1 cellular context compared by ENCODE assay signal in genomic region chr5:89445106-89445745, GRCh38.
TF ChIP-seq lines count a peak whose summit lies in the region.

No MANE protein-coding gene starts in this region.

TF ChIP-seq in HepG2, 621 proteins besides CTCF, POLR2A, EP300 and RAD21:
- TF ChIP-seq, protein P1, sequence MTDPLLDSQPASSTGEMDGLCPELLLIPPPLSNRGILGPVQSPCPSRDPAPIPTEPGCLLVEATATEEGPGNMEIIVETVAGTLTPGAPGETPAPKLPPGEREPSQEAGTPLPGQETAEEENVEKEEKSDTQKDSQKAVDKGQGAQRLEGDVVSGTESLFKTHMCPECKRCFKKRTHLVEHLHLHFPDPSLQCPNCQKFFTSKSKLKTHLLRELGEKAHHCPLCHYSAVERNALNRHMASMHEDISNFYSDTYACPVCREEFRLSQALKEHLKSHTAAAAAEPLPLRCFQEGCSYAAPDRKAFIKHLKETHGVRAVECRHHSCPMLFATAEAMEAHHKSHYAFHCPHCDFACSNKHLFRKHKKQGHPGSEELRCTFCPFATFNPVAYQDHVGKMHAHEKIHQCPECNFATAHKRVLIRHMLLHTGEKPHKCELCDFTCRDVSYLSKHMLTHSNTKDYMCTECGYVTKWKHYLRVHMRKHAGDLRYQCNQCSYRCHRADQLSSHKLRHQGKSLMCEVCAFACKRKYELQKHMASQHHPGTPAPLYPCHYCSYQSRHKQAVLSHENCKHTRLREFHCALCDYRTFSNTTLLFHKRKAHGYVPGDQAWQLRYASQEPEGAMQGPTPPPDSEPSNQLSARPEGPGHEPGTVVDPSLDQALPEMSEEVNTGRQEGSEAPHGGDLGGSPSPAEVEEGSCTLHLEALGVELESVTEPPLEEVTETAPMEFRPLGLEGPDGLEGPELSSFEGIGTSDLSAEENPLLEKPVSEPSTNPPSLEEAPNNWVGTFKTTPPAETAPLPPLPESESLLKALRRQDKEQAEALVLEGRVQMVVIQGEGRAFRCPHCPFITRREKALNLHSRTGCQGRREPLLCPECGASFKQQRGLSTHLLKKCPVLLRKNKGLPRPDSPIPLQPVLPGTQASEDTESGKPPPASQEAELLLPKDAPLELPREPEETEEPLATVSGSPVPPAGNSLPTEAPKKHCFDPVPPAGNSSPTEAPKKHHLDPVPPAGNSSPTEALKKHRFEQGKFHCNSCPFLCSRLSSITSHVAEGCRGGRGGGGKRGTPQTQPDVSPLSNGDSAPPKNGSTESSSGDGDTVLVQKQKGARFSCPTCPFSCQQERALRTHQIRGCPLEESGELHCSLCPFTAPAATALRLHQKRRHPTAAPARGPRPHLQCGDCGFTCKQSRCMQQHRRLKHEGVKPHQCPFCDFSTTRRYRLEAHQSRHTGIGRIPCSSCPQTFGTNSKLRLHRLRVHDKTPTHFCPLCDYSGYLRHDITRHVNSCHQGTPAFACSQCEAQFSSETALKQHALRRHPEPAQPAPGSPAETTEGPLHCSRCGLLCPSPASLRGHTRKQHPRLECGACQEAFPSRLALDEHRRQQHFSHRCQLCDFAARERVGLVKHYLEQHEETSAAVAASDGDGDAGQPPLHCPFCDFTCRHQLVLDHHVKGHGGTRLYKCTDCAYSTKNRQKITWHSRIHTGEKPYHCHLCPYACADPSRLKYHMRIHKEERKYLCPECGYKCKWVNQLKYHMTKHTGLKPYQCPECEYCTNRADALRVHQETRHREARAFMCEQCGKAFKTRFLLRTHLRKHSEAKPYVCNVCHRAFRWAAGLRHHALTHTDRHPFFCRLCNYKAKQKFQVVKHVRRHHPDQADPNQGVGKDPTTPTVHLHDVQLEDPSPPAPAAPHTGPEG (CRISPR knock-in tag; IDR thresholded peaks at IDR 0.05) = no peak
- TF ChIP-seq SRSF1 (optimal IDR thresholded peaks at IDR 0.05; ENCODE audit: low read depth, low read length) = no peak
- TF ChIP-seq ZFP41 (CRISPR knock-in tag; IDR thresholded peaks at IDR 0.05; ENCODE audit: borderline replicate concordance) = no peak
- TF ChIP-seq ZNF792 (CRISPR knock-in tag; IDR thresholded peaks at IDR 0.05) = no peak
- no peak for TF ChIP-seq ZHX2 (IDR thresholded peaks at IDR 0.05; ENCODE audit: low read depth)
- TF ChIP-seq ZHX2 (CRISPR knock-in tag; IDR thresholded peaks at IDR 0.05; ENCODE audit: borderline replicate concordance) = no peak
- TF ChIP-seq BHLHE40 (IDR thresholded peaks at IDR 0.05; ENCODE audit: low read length) = no peak
- no peak for TF ChIP-seq SAFB2 (CRISPR knock-in tag; IDR thresholded peaks at IDR 0.05; ENCODE audit: borderline replicate concordance, low read depth)
- no peak for TF ChIP-seq ZNF639 (CRISPR knock-in tag; conservative IDR thresholded peaks at IDR 0.05)
- TF ChIP-seq SP1 (IDR thresholded peaks at IDR 0.05) = no peak
- no peak for TF ChIP-seq SP1 (CRISPR knock-in tag; IDR thresholded peaks at IDR 0.05)
- no peak for TF ChIP-seq ZNF292 (CRISPR knock-in tag; IDR thresholded peaks at IDR 0.05; ENCODE audit: borderline replicate concordance, low read depth)
- no peak for TF ChIP-seq ZFP36 (IDR thresholded peaks at IDR 0.05; ENCODE audit: borderline replicate concordance, low read depth, low read length, partially characterized antibody)
